In genomic region chrX:153469811-153470410, GRCh38 we compare ENCODE assay signal across 8 cellular contexts. TPM values are rescaled to one million over a fixed set of nuclear protein-coding genes. Genes with fewer than 3 reads are reported as not detected.
DNase-seq lines count a peak whose midpoint lies in the region; ATAC-seq and TF ChIP-seq lines count a peak whose summit lies in the region.

No MANE protein-coding gene starts in this region.

- H3K9me3 ChIP-seq in CD8-positive, alpha-beta T cell (ENCODE audit: low read length), result no peaks in the 10 kb centered on the region
- no peaks in the 10 kb centered on the region for H3K9me3 ChIP-seq in SK-N-MC (ENCODE audit: low read depth, low read length)
- H3K9me3 ChIP-seq in effector memory CD4-positive, alpha-beta T cell (ENCODE audit: control insufficient read depth, low read length), result no peaks in the 10 kb centered on the region
- H3K9me3 ChIP-seq in mucosa of rectum (ENCODE audit: control insufficient read depth in 2 of 2, low read length in 2 of 2), result no peaks in the 10 kb centered on the region
- H3K9me3 ChIP-seq in transverse colon, result no peaks in the 10 kb centered on the region

- no peaks in the 10 kb centered on the region for H3K9me3 Mint-ChIP-seq in CD8-positive, alpha-beta T cell

- intact Hi-C loops in CD8-positive, alpha-beta T cell (cut with DNase I, micrococcal nuclease), result loop anchor here (1.0 to 10.0 kb wide), 10 partner anchors 65 to 638 kb away; partner anchors contain the start of genes CETN2 (in 2 of the 2), NSDHL (in 2 of the 2), ZNF275 (in 2 of the 2) and ABCD1 (in 1 of the 2)
- intact Hi-C loops in transverse colon (cut with DNase I; ENCODE audit: low total_unique reads), result no loop called here

- in situ Hi-C loops in transverse colon (cut with MboI; ENCODE audit: low pct_ligation_motif_present in 1 of 4, low pct_unique_long_range_greater_than_20kb in 1 of 4, low sequenced_read_pairs in 3 of 4), result no loop called here

- H3K27ac Mint-ChIP-seq in CD8-positive, alpha-beta T cell, result no peak overlapping the region

- H3K36me3 Mint-ChIP-seq in CD8-positive, alpha-beta T cell, result peaks cover 9% of the 10 kb centered on the region

- H3K9ac ChIP-seq in SK-N-MC (ENCODE audit: insufficient read length) (peak overlapping the region; percentile 58), mucosa of rectum (ENCODE audit: low read depth in 1 of 2, low read length in 2 of 2) (peak overlapping the region; percentile 52 to 60)

- peak; percentile 24 for ATAC-seq in CD8-positive, alpha-beta T cell
- peak; percentile 24 for ATAC-seq in GM19043 (IDR thresholded peaks at IDR 0.05; ENCODE audit: low read depth, unreplicated experiment)
- ATAC-seq in HG03139 (IDR thresholded peaks at IDR 0.05; ENCODE audit: unreplicated experiment), result peak; percentile 33

- peak overlapping the region; percentile 66 for H3K27ac ChIP-seq in CD8-positive, alpha-beta T cell (ENCODE audit: low read depth, low read length)
- H3K27ac ChIP-seq in SK-N-MC, result no peak overlapping the region
- H3K27ac ChIP-seq in effector memory CD4-positive, alpha-beta T cell (ENCODE audit: insufficient read depth, low read length, poor library complexity, severe bottlenecking), result peak overlapping the region; percentile 44
- peak overlapping the region in 1 of 2 donors; percentile 23 for H3K27ac ChIP-seq in mucosa of rectum (ENCODE audit: low read depth in 2 of 2, low read length in 2 of 2)
- peak overlapping the region; percentile 63 to 85 (median 84) for H3K27ac ChIP-seq in transverse colon

- H3K27me3 Mint-ChIP-seq in CD8-positive, alpha-beta T cell (ENCODE audit: low read depth), result no peaks in the 10 kb centered on the region

- H3K36me3 ChIP-seq in CD8-positive, alpha-beta T cell (ENCODE audit: insufficient read depth, low read length), result no peaks in the 10 kb centered on the region
- H3K36me3 ChIP-seq in SK-N-MC (ENCODE audit: insufficient read depth, low read length) (no peaks in the 10 kb centered on the region; the same call in 1 of the 2 replicates), mucosa of rectum (ENCODE audit: control insufficient read depth in 2 of 2, insufficient read depth in 2 of 2, low read length in 2 of 2) (no peaks in the 10 kb centered on the region), transverse colon (no peaks in the 10 kb centered on the region)
- peaks cover 2% of the 10 kb centered on the region for H3K36me3 ChIP-seq in effector memory CD4-positive, alpha-beta T cell (ENCODE audit: control insufficient read depth, insufficient read depth, low read length)

- peaks cover 18% of the 10 kb centered on the region for H3K4me1 ChIP-seq in CD8-positive, alpha-beta T cell (ENCODE audit: insufficient read depth, low read length)
- H3K4me1 ChIP-seq in effector memory CD4-positive, alpha-beta T cell (ENCODE audit: control insufficient read depth, insufficient read depth, low read length, poor library complexity, severe bottlenecking), result peaks cover 5% of the 10 kb centered on the region
- peaks cover 5 to 9% of the 10 kb centered on the region in 2 donors for H3K4me1 ChIP-seq in mucosa of rectum (ENCODE audit: control insufficient read depth in 2 of 2, insufficient read depth in 2 of 2, low read length in 2 of 2)
- H3K4me1 ChIP-seq in transverse colon, result peaks cover 0 to 12% (median 8%) of the 10 kb centered on the region in 4 donors

- H3K4me3 ChIP-seq in CD8-positive, alpha-beta T cell (ENCODE audit: low read depth, low read length), result peak overlapping the region; percentile 83
- H3K4me3 ChIP-seq in SK-N-MC (peak overlapping the region; percentile 77), mucosa of rectum (ENCODE audit: low read length in 2 of 2) (peak overlapping the region; percentile 77 to 80), transverse colon (peak overlapping the region; percentile 54 to 79 (median 60))
- H3K4me3 ChIP-seq in effector memory CD4-positive, alpha-beta T cell (ENCODE audit: insufficient read depth, low read depth, low read length, poor library complexity, severe bottlenecking), result peak overlapping the region; percentile 49

- H3K4me3 Mint-ChIP-seq in CD8-positive, alpha-beta T cell, result peak overlapping the region; percentile 84

- TF ChIP-seq EP300 in transverse colon (IDR thresholded peaks at IDR 0.05; ENCODE audit: low read depth), result no peak

- WGBS in transverse colon (ENCODE audit: low coverage in 1 of 2), 2 donors, result 48% methylated on average over 31 of the region's 32 CpGs; no CpG with 5 or more reads in 1 of the 2 donors

- CTCF ChIA-PET in CD8-positive, alpha-beta T cell (lab: Charles Lee), result interaction anchor here (0.8 to 4.5 kb wide), 5 partner anchors 9 to 528 kb away, joined by 3 to 36 read pairs (median 4); no protein-coding TSS in a partner anchor

- no peak for TF ChIP-seq POLR2A in transverse colon (IDR thresholded peaks at IDR 0.05)

- DNase-seq in CD8-positive, alpha-beta T cell, result peak in 2 of 7 experiments; percentile 10 to 25
- DNase-seq in SK-N-MC (ENCODE audit: low read depth, low spot score) (no peak), transverse colon (no peak), NCI-H226 (no peak)
- peak in 1 of 3 donors; percentile 2 for DNase-seq in effector memory CD4-positive, alpha-beta T cell

- no peak for TF ChIP-seq CTCF in CD8-positive, alpha-beta T cell (IDR thresholded peaks at IDR 0.05)
- TF ChIP-seq CTCF in transverse colon (IDR thresholded peaks at IDR 0.05), result peak in 3 of 5 experiments; percentile 14 to 37 (median 36)

- POLR2A ChIA-PET in CD8-positive, alpha-beta T cell (lab: Charles Lee), result interaction anchor here (1.1 to 1.3 kb wide), 2 partner anchors 12 to 438 kb away, joined by 3 to 5 read pairs; no protein-coding TSS in a partner anchor

- no peaks in the 10 kb centered on the region for H3K27me3 ChIP-seq in CD8-positive, alpha-beta T cell (ENCODE audit: insufficient read depth, low read length)
- no peaks in the 10 kb centered on the region for H3K27me3 ChIP-seq in effector memory CD4-positive, alpha-beta T cell (replicated peaks; ENCODE audit: control insufficient read depth, insufficient read depth, low read length, poor library complexity, severe bottlenecking)
- H3K27me3 ChIP-seq in mucosa of rectum (ENCODE audit: control insufficient read depth in 2 of 2, insufficient read depth in 2 of 2, low read length in 2 of 2) (no peaks in the 10 kb centered on the region), transverse colon (peaks cover 1% of the 10 kb centered on the region)

- H3K4me1 Mint-ChIP-seq in CD8-positive, alpha-beta T cell (ENCODE audit: low read depth), result peaks cover 18% of the 10 kb centered on the region

RNA-seq across cellular contexts. Expression of gene HAUS7, which starts 0.5 kb away (rescaled TPM):
- total RNA-seq in CD8-positive, alpha-beta T cell, result 10 to 100 TPM; 20.5 to 20.6 TPM
- total RNA-seq in transverse colon, result 10 to 100 TPM in 3 of 4 donors, 1 to 10 TPM in 1; 7.0 to 34.8 (median 12.4) TPM

RNA-seq across cellular contexts. Expression of gene TREX2, which starts 24.1 kb away (rescaled TPM):
- 1 to 10 TPM; 1.4 to 1.7 TPM for total RNA-seq in CD8-positive, alpha-beta T cell
- total RNA-seq in transverse colon, result 1 to 10 TPM in 2 of 4 donors, under 1 TPM in 1, not detected in 1; 0.55 to 2.0 (median 1.4) TPM

RNA-seq across cellular contexts. Expression of gene BGN, which starts 24.9 kb away (rescaled TPM):
- total RNA-seq in CD8-positive, alpha-beta T cell, result not detected
- 10 to 100 TPM in 2 of 4 donors, 1 to 10 TPM in 2; 3.8 to 67.1 (median 10.5) TPM for total RNA-seq in transverse colon

RNA-seq across cellular contexts. Expression of gene ATP2B3, which starts 47.5 kb away (rescaled TPM):
- total RNA-seq in CD8-positive, alpha-beta T cell, result not detected
- total RNA-seq in transverse colon, result not detected

RNA-seq across cellular contexts. Expression of gene ZFP92, which starts 58.6 kb away (rescaled TPM):
- under 1 TPM; 0.19 to 0.24 TPM for total RNA-seq in CD8-positive, alpha-beta T cell
- 1 to 10 TPM in 2 of 4 donors, under 1 TPM in 2; 0.27 to 3.0 (median 1.3) TPM for total RNA-seq in transverse colon

Comparison
In these comparisons a context has a peak if more than half of its experiments do, and no peak if none do; other contexts are left out.
1. RNA of gene BGN, which starts 24.9 kb away (total RNA-seq): 3.8 to 67.1 TPM in transverse colon; not detected in CD8-positive, alpha-beta T cell; every median in the first group is over 4 times any median in the second.
2. Peak in every context shown above with its lines, with median percentiles within 50 percentile points of each other: ATAC-seq and H3K4me3 ChIP-seq.